Comparison of ENCODE assay signal across 23 cellular contexts in the genomic region with DNA sequence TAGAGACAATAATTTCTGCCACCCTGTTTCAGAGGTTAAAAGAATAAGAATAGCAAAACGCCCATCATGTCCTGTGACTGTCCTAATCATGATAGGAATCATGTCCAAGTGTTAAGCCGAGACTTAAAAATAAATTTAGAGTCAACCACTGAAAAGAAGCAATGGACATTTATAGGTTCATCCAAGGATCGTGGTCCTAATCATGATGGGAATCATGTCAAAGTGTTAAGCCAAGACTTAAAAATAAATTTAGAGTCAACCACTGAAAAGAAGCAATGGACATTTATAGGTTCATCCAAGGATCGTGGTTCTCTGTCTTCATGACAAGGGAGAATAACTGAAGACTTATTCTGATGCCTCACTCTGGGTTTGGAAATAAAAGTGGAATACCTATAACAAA.
"Had no signal": no experiment of that assay in that cellular context is flagged by ENCODE, and none has a peak within 500 bp of the region (broad histone marks: within the 10 kb centered on the region; RNA-seq: fewer than 3 reads in every experiment).

No MANE protein-coding gene starts in this region.

- H3K27me3 ChIP-seq: colonic mucosa, gastrocnemius medialis, ovary, sigmoid colon, tibial nerve, upper lobe of left lung had no signal

- DNase-seq: colonic mucosa; effector CD8-positive, alpha-beta T cell; endodermal cell; foreskin fibroblast; gastrocnemius medialis; head of caudate nucleus; left ventricle myocardium superior; lower lobe of right lung; mucosa of descending colon; naive thymus-derived CD8-positive, alpha-beta T cell; occipital lobe; ovary; posterior cingulate gyrus; psoas muscle; right cardiac atrium; sigmoid colon; stimulated activated naive B cell treated with anti-CD40 and anti-IgM and Interleukin-4, amounts not matched to agents 10 μg/mL and 1 μg/mL and 100 μg/mL, for 72 hours; upper lobe of left lung had no signal

- H3K4me3 ChIP-seq: colonic mucosa, gastrocnemius medialis, lower lobe of right lung, mucosa of descending colon, ovary, psoas muscle, sigmoid colon, skin epidermis, spleen, thoracic aorta, tibial nerve, upper lobe of left lung had no signal

- H3K4me1 ChIP-seq: colonic mucosa, gastrocnemius medialis, lower lobe of right lung, psoas muscle, sigmoid colon, spleen, tibial nerve, upper lobe of left lung had no signal

- H3K36me3 ChIP-seq: colonic mucosa, gastrocnemius medialis, lower lobe of right lung, ovary, sigmoid colon, spleen, thoracic aorta, tibial nerve, upper lobe of left lung had no signal

- ATAC-seq: esophagus mucosa; gastrocnemius medialis; left ventricle myocardium superior; lower lobe of right lung; mucosa of descending colon; naive thymus-derived CD8-positive, alpha-beta T cell; psoas muscle; right cardiac atrium; stimulated activated naive B cell treated with anti-CD40 and anti-IgM and Interleukin-4, amounts not matched to agents 10 μg/mL and 1 μg/mL and 100 μg/mL, for 72 hours had no signal

- H3K27ac ChIP-seq: colonic mucosa, gastrocnemius medialis, lower lobe of right lung, ovary, psoas muscle, sigmoid colon, skin epidermis, spleen, thoracic aorta, tibial nerve, upper lobe of left lung had no signal

- H3K9me3 ChIP-seq: colonic mucosa, gastrocnemius medialis, lower lobe of right lung, mucosa of descending colon, ovary, sigmoid colon, spleen, thoracic aorta, tibial nerve, upper lobe of left lung had no signal
